1 cellular context compared by ENCODE assay signal in the genomic region with DNA sequence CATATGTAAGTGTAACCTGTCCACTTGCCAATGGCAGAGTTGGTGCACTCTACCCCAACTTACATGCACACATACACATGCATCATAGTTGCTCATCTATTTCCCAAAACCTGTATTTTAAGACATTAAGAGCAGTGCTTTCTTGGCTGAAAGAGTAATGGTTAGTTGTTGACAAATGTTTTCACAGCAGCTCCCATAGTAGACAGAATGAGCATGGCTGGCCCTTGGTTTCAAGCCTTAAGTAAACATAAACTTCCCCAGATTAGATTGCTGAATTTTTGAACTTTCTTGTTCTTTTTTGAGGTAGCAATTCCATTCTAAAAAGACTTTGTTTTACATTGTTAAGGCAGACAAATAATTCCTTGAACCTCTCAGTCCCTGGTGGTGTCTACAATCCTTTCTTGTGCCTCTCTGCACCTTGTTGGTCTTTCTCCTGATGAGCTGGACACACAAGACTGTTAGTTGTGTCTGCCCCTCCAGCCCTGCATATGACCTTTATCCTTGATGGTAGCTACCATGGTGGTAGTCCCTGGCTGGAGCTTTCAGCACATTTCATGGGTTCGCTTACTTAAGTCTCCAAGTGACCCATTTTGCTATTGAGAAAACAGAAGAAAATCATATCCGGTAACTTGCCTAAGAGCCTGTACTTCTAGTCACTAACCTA.
TF ChIP-seq lines count a peak whose summit lies in the region.

No MANE protein-coding gene starts in this region.

TF ChIP-seq in HepG2, 621 proteins besides CTCF, POLR2A, EP300 and RAD21 (continued from another document and continues in another):
- TF ChIP-seq, protein P1, sequence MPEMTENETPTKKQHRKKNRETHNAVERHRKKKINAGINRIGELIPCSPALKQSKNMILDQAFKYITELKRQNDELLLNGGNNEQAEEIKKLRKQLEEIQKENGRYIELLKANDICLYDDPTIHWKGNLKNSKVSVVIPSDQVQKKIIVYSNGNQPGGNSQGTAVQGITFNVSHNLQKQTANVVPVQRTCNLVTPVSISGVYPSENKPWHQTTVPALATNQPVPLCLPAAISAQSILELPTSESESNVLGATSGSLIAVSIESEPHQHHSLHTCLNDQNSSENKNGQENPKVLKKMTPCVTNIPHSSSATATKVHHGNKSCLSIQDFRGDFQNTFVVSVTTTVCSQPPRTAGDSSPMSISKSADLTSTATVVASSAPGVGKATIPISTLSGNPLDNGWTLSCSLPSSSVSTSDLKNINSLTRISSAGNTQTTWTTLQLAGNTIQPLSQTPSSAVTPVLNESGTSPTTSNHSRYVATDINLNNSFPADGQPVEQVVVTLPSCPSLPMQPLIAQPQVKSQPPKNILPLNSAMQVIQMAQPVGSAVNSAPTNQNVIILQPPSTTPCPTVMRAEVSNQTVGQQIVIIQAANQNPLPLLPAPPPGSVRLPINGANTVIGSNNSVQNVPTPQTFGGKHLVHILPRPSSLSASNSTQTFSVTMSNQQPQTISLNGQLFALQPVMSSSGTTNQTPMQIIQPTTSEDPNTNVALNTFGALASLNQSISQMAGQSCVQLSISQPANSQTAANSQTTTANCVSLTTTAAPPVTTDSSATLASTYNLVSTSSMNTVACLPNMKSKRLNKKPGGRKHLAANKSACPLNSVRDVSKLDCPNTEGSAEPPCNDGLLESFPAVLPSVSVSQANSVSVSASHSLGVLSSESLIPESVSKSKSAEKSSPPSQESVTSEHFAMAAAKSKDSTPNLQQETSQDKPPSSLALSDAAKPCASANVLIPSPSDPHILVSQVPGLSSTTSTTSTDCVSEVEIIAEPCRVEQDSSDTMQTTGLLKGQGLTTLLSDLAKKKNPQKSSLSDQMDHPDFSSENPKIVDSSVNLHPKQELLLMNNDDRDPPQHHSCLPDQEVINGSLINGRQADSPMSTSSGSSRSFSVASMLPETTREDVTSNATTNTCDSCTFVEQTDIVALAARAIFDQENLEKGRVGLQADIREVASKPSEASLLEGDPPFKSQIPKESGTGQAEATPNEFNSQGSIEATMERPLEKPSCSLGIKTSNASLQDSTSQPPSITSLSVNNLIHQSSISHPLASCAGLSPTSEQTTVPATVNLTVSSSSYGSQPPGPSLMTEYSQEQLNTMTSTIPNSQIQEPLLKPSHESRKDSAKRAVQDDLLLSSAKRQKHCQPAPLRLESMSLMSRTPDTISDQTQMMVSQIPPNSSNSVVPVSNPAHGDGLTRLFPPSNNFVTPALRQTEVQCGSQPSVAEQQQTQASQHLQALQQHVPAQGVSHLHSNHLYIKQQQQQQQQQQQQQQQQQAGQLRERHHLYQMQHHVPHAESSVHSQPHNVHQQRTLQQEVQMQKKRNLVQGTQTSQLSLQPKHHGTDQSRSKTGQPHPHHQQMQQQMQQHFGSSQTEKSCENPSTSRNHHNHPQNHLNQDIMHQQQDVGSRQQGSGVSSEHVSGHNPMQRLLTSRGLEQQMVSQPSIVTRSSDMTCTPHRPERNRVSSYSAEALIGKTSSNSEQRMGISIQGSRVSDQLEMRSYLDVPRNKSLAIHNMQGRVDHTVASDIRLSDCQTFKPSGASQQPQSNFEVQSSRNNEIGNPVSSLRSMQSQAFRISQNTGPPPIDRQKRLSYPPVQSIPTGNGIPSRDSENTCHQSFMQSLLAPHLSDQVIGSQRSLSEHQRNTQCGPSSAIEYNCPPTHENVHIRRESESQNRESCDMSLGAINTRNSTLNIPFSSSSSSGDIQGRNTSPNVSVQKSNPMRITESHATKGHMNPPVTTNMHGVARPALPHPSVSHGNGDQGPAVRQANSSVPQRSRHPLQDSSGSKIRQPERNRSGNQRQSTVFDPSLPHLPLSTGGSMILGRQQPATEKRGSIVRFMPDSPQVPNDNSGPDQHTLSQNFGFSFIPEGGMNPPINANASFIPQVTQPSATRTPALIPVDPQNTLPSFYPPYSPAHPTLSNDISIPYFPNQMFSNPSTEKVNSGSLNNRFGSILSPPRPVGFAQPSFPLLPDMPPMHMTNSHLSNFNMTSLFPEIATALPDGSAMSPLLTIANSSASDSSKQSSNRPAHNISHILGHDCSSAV (CRISPR knock-in tag; IDR thresholded peaks at IDR 0.05; ENCODE audit: borderline replicate concordance): no peak
- TF ChIP-seq ZBTB7A (CRISPR knock-in tag; IDR thresholded peaks at IDR 0.05) (no peak), TARDBP (CRISPR knock-in tag; IDR thresholded peaks at IDR 0.05) (no peak), THAP11 (CRISPR knock-in tag; IDR thresholded peaks at IDR 0.05) (peak; percentile 37; the same call in 1 of the 2 replicates), BRD4 (CRISPR knock-in tag; IDR thresholded peaks at IDR 0.05) (no peak), HOMEZ (CRISPR knock-in tag; IDR thresholded peaks at IDR 0.05; ENCODE audit: low read depth) (peak; percentile 64; the same call in 1 of the 2 replicates), RBFOX2 (IDR thresholded peaks at IDR 0.05; ENCODE audit: low read depth, low read length) (no peak), MED13 (CRISPR knock-in tag; IDR thresholded peaks at IDR 0.05) (no peak), MBNL3 (CRISPR knock-in tag; conservative IDR thresholded peaks at IDR 0.05) (no peak), ELF3 (CRISPR knock-in tag; IDR thresholded peaks at IDR 0.05) (no peak), MYNN (CRISPR knock-in tag; IDR thresholded peaks at IDR 0.05; ENCODE audit: low read depth) (no peak), SP5 (CRISPR knock-in tag; IDR thresholded peaks at IDR 0.05; ENCODE audit: borderline replicate concordance, low read depth) (no peak), ZBTB49 (CRISPR knock-in tag; IDR thresholded peaks at IDR 0.05; ENCODE audit: borderline replicate concordance) (no peak), RXRA (CRISPR knock-in tag; IDR thresholded peaks at IDR 0.05) (no peak; the same call in 1 of the 2 replicates), HOXA3 (CRISPR knock-in tag; IDR thresholded peaks at IDR 0.05) (0 out of 2 replicates have a peak, but pooled peaks have one; percentile 24), FOXA1 (IDR thresholded peaks at IDR 0.05) (no peak), FOXA1 (CRISPR knock-in tag; IDR thresholded peaks at IDR 0.05) (0 out of 2 replicates have a peak, but pooled peaks have one; percentile 35), ZNF619 (CRISPR knock-in tag; IDR thresholded peaks at IDR 0.05) (no peak), ZNF205 (CRISPR knock-in tag; IDR thresholded peaks at IDR 0.05) (no peak), JUNB (CRISPR knock-in tag; IDR thresholded peaks at IDR 0.05; ENCODE audit: borderline replicate concordance) (no peak), ZSCAN30 (CRISPR knock-in tag; IDR thresholded peaks at IDR 0.05) (no peak), ZNF430 (CRISPR knock-in tag; IDR thresholded peaks at IDR 0.05) (no peak), NFRKB (IDR thresholded peaks at IDR 0.05) (no peak), ZNF253 (CRISPR knock-in tag; IDR thresholded peaks at IDR 0.05; ENCODE audit: borderline replicate concordance) (no peak), ZNF33A (CRISPR knock-in tag; IDR thresholded peaks at IDR 0.05; ENCODE audit: borderline replicate concordance) (no peak), TCF7L2 (IDR thresholded peaks at IDR 0.05; ENCODE audit: low read depth, low read length) (no peak), MAFF (IDR thresholded peaks at IDR 0.05; ENCODE audit: low read depth, low read length) (no peak), SPEN (CRISPR knock-in tag; IDR thresholded peaks at IDR 0.05; ENCODE audit: low read depth) (no peak), IRF1 (CRISPR knock-in tag; IDR thresholded peaks at IDR 0.05; ENCODE audit: low read depth) (no peak), HDAC1 (CRISPR knock-in tag; IDR thresholded peaks at IDR 0.05) (peak; percentile 14; the same call in 1 of the 2 replicates), MXI1 (IDR thresholded peaks at IDR 0.05; ENCODE audit: borderline replicate concordance, low read depth, low read length) (no peak)
- TF ChIP-seq, protein P2, sequence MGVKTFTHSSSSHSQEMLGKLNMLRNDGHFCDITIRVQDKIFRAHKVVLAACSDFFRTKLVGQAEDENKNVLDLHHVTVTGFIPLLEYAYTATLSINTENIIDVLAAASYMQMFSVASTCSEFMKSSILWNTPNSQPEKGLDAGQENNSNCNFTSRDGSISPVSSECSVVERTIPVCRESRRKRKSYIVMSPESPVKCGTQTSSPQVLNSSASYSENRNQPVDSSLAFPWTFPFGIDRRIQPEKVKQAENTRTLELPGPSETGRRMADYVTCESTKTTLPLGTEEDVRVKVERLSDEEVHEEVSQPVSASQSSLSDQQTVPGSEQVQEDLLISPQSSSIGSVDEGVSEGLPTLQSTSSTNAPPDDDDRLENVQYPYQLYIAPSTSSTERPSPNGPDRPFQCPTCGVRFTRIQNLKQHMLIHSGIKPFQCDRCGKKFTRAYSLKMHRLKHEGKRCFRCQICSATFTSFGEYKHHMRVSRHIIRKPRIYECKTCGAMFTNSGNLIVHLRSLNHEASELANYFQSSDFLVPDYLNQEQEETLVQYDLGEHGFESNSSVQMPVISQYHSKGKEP (CRISPR knock-in tag; IDR thresholded peaks at IDR 0.05): no peak
- TF ChIP-seq, protein P3, sequence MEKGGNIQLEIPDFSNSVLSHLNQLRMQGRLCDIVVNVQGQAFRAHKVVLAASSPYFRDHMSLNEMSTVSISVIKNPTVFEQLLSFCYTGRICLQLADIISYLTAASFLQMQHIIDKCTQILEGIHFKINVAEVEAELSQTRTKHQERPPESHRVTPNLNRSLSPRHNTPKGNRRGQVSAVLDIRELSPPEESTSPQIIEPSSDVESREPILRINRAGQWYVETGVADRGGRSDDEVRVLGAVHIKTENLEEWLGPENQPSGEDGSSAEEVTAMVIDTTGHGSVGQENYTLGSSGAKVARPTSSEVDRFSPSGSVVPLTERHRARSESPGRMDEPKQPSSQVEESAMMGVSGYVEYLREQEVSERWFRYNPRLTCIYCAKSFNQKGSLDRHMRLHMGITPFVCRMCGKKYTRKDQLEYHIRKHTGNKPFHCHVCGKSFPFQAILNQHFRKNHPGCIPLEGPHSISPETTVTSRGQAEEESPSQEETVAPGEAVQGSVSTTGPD (CRISPR knock-in tag; IDR thresholded peaks at IDR 0.05): no peak
- TF ChIP-seq, protein P4, sequence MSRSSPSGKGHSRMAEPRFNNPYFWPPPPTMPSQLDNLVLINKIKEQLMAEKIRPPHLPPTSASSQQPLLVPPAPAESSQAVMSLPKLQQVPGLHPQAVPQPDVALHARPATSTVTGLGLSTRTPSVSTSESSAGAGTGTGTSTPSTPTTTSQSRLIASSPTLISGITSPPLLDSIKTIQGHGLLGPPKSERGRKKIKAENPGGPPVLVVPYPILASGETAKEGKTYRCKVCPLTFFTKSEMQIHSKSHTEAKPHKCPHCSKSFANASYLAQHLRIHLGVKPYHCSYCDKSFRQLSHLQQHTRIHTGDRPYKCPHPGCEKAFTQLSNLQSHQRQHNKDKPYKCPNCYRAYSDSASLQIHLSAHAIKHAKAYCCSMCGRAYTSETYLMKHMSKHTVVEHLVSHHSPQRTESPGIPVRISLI (CRISPR knock-in tag; IDR thresholded peaks at IDR 0.05; ENCODE audit: borderline replicate concordance): no peak
- TF ChIP-seq, protein P5, sequence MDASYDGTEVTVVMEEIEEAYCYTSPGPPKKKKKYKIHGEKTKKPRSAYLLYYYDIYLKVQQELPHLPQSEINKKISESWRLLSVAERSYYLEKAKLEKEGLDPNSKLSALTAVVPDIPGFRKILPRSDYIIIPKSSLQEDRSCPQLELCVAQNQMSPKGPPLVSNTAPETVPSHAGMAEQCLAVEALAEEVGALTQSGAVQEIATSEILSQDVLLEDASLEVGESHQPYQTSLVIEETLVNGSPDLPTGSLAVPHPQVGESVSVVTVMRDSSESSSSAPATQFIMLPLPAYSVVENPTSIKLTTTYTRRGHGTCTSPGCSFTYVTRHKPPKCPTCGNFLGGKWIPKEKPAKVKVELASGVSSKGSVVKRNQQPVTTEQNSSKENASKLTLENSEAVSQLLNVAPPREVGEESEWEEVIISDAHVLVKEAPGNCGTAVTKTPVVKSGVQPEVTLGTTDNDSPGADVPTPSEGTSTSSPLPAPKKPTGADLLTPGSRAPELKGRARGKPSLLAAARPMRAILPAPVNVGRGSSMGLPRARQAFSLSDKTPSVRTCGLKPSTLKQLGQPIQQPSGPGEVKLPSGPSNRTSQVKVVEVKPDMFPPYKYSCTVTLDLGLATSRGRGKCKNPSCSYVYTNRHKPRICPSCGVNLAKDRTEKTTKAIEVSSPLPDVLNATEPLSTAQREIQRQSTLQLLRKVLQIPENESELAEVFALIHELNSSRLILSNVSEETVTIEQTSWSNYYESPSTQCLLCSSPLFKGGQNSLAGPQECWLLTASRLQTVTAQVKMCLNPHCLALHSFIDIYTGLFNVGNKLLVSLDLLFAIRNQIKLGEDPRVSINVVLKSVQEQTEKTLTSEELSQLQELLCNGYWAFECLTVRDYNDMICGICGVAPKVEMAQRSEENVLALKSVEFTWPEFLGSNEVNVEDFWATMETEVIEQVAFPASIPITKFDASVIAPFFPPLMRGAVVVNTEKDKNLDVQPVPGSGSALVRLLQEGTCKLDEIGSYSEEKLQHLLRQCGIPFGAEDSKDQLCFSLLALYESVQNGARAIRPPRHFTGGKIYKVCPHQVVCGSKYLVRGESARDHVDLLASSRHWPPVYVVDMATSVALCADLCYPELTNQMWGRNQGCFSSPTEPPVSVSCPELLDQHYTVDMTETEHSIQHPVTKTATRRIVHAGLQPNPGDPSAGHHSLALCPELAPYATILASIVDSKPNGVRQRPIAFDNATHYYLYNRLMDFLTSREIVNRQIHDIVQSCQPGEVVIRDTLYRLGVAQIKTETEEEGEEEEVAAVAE (CRISPR knock-in tag; IDR thresholded peaks at IDR 0.05; ENCODE audit: borderline replicate concordance): no peak
